8 cellular contexts compared by ENCODE assay signal in the genomic region with DNA sequence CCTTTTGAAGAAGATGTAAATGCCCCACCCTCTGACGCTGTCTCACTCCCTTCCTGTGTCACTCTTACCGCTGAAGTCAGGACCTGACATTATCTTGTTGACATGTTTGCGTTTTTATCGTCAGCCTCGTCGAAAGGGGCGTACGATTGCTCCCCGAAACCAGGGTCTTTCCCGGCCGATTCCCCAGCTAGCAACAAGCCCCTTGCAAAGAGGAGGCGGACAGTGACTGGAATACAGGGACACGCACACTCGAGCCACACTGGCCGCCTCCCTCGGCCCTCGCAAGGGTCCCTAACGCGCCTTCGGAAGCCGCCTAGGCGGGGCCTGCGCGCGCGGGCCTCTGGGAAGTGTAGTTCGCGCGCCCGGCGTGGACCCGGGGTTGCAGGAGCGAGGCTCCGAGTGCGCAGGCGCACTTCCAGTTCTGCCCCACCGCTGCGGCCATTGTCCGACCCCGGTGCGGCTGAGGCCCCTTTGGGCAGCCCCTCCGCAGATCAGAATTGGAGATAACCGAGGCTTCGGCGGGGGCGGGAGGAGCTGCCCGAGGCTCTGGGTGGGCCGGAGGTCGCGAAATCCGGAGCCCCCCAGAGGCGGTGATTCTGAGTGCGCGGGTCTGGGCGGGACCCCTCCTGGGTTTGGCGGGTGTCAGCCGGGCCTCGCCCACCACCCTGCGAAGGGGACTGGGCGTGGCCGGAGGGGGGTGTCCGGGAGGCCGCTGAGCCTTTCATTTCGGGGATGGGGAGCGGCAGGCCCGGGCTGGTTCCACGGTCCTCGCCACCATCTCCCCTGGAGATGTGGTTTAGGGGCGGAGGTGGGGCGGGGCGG. TPM values are rescaled to one million over a fixed set of nuclear protein-coding genes. Genes with fewer than 3 reads are reported as not detected.
DNase-seq lines count a peak whose midpoint lies in the region; ATAC-seq and TF ChIP-seq lines count a peak whose summit lies in the region.

A gene (plus strand): TSS at position 412 of the 822 bp plus-strand sequence. CDS start 502 bp downstream, outside the sequence.

- peaks cover 4% of the 10 kb centered on the region; the same call in 1 of the 2 replicates for H3K9me1 ChIP-seq in IMR-90 (ENCODE audit: insufficient read depth, low read length)

- H3K36me3 ChIP-seq in IMR-90 (ENCODE audit: control insufficient read depth, insufficient read depth, low read length) = peaks cover 12% of the 10 kb centered on the region
- peaks cover 6% of the 10 kb centered on the region; the same call in 1 of the 2 replicates for H3K36me3 ChIP-seq in PC-3 (ENCODE audit: low read depth, low read length)
- peaks cover 0 to 26% (median 10%) of the 10 kb centered on the region in 4 donors for H3K36me3 ChIP-seq in esophagus muscularis mucosa

- peak within 1 kb of the TSS; percentile 57; the same call in 1 of the 2 replicates for H3K56ac ChIP-seq in IMR-90 (ENCODE audit: extremely low read depth, insufficient read depth, low read length)

- peak within 1 kb of the TSS; percentile 52 for H2BK5ac ChIP-seq in IMR-90 (ENCODE audit: low read depth, low read length, poor library complexity, severe bottlenecking)

- TF ChIP-seq POLR2A in IMR-90 (IDR thresholded peaks at IDR 0.05; ENCODE audit: low read depth, low read length) = no peak
- no peak for TF ChIP-seq POLR2A in esophagus muscularis mucosa (IDR thresholded peaks at IDR 0.05; ENCODE audit: low read depth)

- peak within 1 kb of the TSS; percentile 95 for H2AK9ac ChIP-seq in IMR-90 (replicated peaks; ENCODE audit: low read depth, low read length, poor library complexity)

- H3K36me3 Mint-ChIP-seq in activated T-cell treated with anti-CD3 and anti-CD28 coated beads, Interleukin-2, amount 50 U/mL, for 24 hours (ENCODE audit: low read depth) = peaks cover 61% of the 10 kb centered on the region

- peak within 1 kb of the TSS; percentile 64; the same call in 1 of the 2 replicates for H2AK5ac ChIP-seq in IMR-90 (ENCODE audit: low read depth, low read length)

- H3K9ac ChIP-seq in IMR-90 (ENCODE audit: low read depth, low read length) (peak within 1 kb of the TSS; percentile 84), PC-3 (ENCODE audit: low read length) (peak within 1 kb of the TSS; percentile 78)

- no peak for TF ChIP-seq EP300 in esophagus muscularis mucosa (IDR thresholded peaks at IDR 0.05)

- H3F3A ChIP-seq in PC-3 (ENCODE audit: low read length, unreplicated experiment) = no peaks in the 10 kb centered on the region

- peak within 1 kb of the TSS; percentile 69; the same call in 1 of the 3 replicates for H2BK15ac ChIP-seq in IMR-90 (ENCODE audit: low read depth, low read length)

- H4K5ac ChIP-seq in IMR-90 (ENCODE audit: low read depth, low read length) = peak within 1 kb of the TSS; percentile 91

- H3K27ac ChIP-seq in IMR-90 (ENCODE audit: insufficient read depth, low read length) = peak within 1 kb of the TSS; percentile 70
- no peak within 1 kb of the TSS for H3K27ac ChIP-seq in PC-3 (ENCODE audit: low read length)
- H3K27ac ChIP-seq in esophagus muscularis mucosa (replicated peaks in 1 of 4) = peak within 1 kb of the TSS; percentile 76 to 84 (median 82)

- H3K9me3 ChIP-seq in IMR-90 (ENCODE audit: control insufficient read depth, insufficient read depth, low read length) (peaks cover 6% of the 10 kb centered on the region), PC-3 (ENCODE audit: low read length) (no peaks in the 10 kb centered on the region), esophagus muscularis mucosa (no peaks in the 10 kb centered on the region)

- H2BK120ac ChIP-seq in IMR-90 (ENCODE audit: low read depth, low read length) = peak within 1 kb of the TSS; percentile 73

- H4K20me1 ChIP-seq in IMR-90 (ENCODE audit: insufficient read depth, low read length) (no peaks in the 10 kb centered on the region), PC-3 (ENCODE audit: low read length) (no peaks in the 10 kb centered on the region)

- H4K91ac ChIP-seq in IMR-90 (ENCODE audit: insufficient read depth, low read depth, low read length) = peak within 1 kb of the TSS; percentile 88

- ATAC-seq in GM21528 (IDR thresholded peaks at IDR 0.05; ENCODE audit: low FRiP score, unreplicated experiment) = peak; percentile 87
- peak; percentile 98 for ATAC-seq in IMR-90 (ENCODE audit: low read depth)
- ATAC-seq in PC-3 = peak; percentile 98

- CTCF ChIA-PET in IMR-90 (lab: Yijun Ruan, JAX) = no interaction called here
- CTCF ChIA-PET in PC-3 (lab: Charles Lee) = no interaction called here

- H3K4me3 ChIP-seq in IMR-90 (ENCODE audit: insufficient read depth, low read depth, low read length) = peak within 1 kb of the TSS; percentile 55
- peak within 1 kb of the TSS; percentile 87 for H3K4me3 ChIP-seq in PC-3 (ENCODE audit: low read length)
- peak within 1 kb of the TSS; percentile 82 to 100 (median 97) for H3K4me3 ChIP-seq in esophagus muscularis mucosa

- H3K4me2 ChIP-seq in IMR-90 (ENCODE audit: low read depth, low read length) (peak within 1 kb of the TSS; percentile 88), PC-3 (ENCODE audit: low read length) (peak within 1 kb of the TSS; percentile 83)

- no peaks in the 10 kb centered on the region for H3K9me3 Mint-ChIP-seq in activated T-cell treated with anti-CD3 and anti-CD28 coated beads, Interleukin-2, amount 50 U/mL, for 24 hours

- no peak within 1 kb of the TSS for H2BK20ac ChIP-seq in IMR-90 (ENCODE audit: low read depth, low read length)

- TF ChIP-seq CTCF in IMR-90 (conservative IDR thresholded peaks at IDR 0.05; ENCODE audit: low read depth, low read length) (no peak), PC-3 (conservative IDR thresholded peaks at IDR 0.05; ENCODE audit: low read depth, low read length) (no peak), esophagus muscularis mucosa (IDR thresholded peaks at IDR 0.05) (no peak)

- peak within 1 kb of the TSS; percentile 29 for H3K18ac ChIP-seq in IMR-90 (ENCODE audit: low read depth, low read length)

- DNase-seq in DMS 273 (lab: John Stamatoyannopoulos, UW; ENCODE audit: unreplicated experiment) (peak; percentile 97), IMR-90 (peak; percentile 78), PC-3 (peak; percentile 79), esophagus muscularis mucosa (ENCODE audit: extremely low spot score) (peak; percentile 92), myocyte (ENCODE audit: low read depth) (peak; percentile 89)
- peak; percentile 90 for DNase-seq in activated T-cell treated with anti-CD3 and anti-CD28 coated beads, Interleukin-2, amount 50 U/mL, for 24 hours
- peak; percentile 58 to 81 for DNase-seq in stimulated activated CD8-positive, alpha-beta memory T cell treated with anti-CD3 and anti-CD28 coated beads, Interleukin-7, amount 100 ng/mL, for 4 hours (ENCODE audit: low read depth in 2 of 2)

- peak within 1 kb of the TSS; percentile 86 for H3K4ac ChIP-seq in IMR-90 (ENCODE audit: low read depth, low read length)

- BruUV-seq in IMR-90 (replicated peaks; lab: Mats Ljungman, UMichigan) (no TSS peak), PC-3 (replicated peaks; lab: Mats Ljungman, UMichigan) (no TSS peak)

- peak within 1 kb of the TSS; percentile 100 for H3K27ac Mint-ChIP-seq in activated T-cell treated with anti-CD3 and anti-CD28 coated beads, Interleukin-2, amount 50 U/mL, for 24 hours

- 5% methylated on average over 29 of the region's 71 CpGs; no CpG with 5 or more reads in 1 of the 2 experiments for WGBS in IMR-90 (ENCODE audit: extremely low coverage in 2 of 2, insufficient read length in 1 of 2), 2 experiments
- 5% methylated on average over 14 of the region's 71 CpGs for WGBS in esophagus muscularis mucosa

- POLR2A ChIA-PET in IMR-90 (lab: Charles Lee; ENCODE audit: unreplicated experiment) = no interaction called here
- POLR2A ChIA-PET in PC-3 (lab: Charles Lee; ENCODE audit: unreplicated experiment) = interaction anchor here (0.7 kb wide), 1 partner anchor 62 kb away, joined by 5 read pairs; no protein-coding TSS in a partner anchor

- no peaks in the 10 kb centered on the region for H3K27me3 Mint-ChIP-seq in activated T-cell treated with anti-CD3 and anti-CD28 coated beads, Interleukin-2, amount 50 U/mL, for 24 hours

- H3K79me1 ChIP-seq in IMR-90 (ENCODE audit: low read depth in 1 of 2, low read length in 2 of 2) = peaks cover 23 to 30% of the 10 kb centered on the region in 2 experiments

- H3K4me1 Mint-ChIP-seq in activated T-cell treated with anti-CD3 and anti-CD28 coated beads, Interleukin-2, amount 50 U/mL, for 24 hours (ENCODE audit: low read depth) = peaks cover 20% of the 10 kb centered on the region

- dilution Hi-C loops in IMR-90 (cut with HindIII; ENCODE audit: low sequenced_read_pairs, unreplicated experiment) = no loop called here

- H2AFZ ChIP-seq in IMR-90 (replicated peaks; ENCODE audit: low read length, poor library complexity) = peak within 1 kb of the TSS; percentile 100
- H2AFZ ChIP-seq in PC-3 (ENCODE audit: low read length) = peak within 1 kb of the TSS; percentile 97

- intact Hi-C loops in IMR-90 (cut with micrococcal nuclease) = loop anchor here (10.0 kb wide), 1 partner anchor 166 kb away; no protein-coding TSS in a partner anchor
- intact Hi-C loops in PC-3 (cut with micrococcal nuclease) = no loop called here
- intact Hi-C loops in esophagus muscularis mucosa (cut with DNase I) = loop anchor here (10.0 kb wide), 1 partner anchor 306 kb away; a partner anchor contains a TSS

- H3K4me3 Mint-ChIP-seq in activated T-cell treated with anti-CD3 and anti-CD28 coated beads, Interleukin-2, amount 50 U/mL, for 24 hours = peak within 1 kb of the TSS; percentile 89

- H3K9me2 ChIP-seq in PC-3 (replicated peaks; ENCODE audit: low read length) = no peaks in the 10 kb centered on the region

- in situ Hi-C loops in IMR-90 (cut with MboI; ENCODE audit: low sequenced_read_pairs) = loop anchor here (10.0 kb wide), 1 partner anchor 56 kb away; no protein-coding TSS in a partner anchor

- TF ChIP-seq RAD21 in IMR-90 (IDR thresholded peaks at IDR 0.05; ENCODE audit: low read length) = no peak

- peak within 1 kb of the TSS; percentile 98 for H3K14ac ChIP-seq in IMR-90 (replicated peaks; ENCODE audit: low read depth, low read length)

- H3K27me3 ChIP-seq in IMR-90 (ENCODE audit: control insufficient read depth, insufficient read depth, low read length) (no peaks in the 10 kb centered on the region), PC-3 (ENCODE audit: low read length) (no peaks in the 10 kb centered on the region), esophagus muscularis mucosa (no peaks in the 10 kb centered on the region)

- peak within 1 kb of the TSS; percentile 91 to 98 for H4K8ac ChIP-seq in IMR-90 (ENCODE audit: low read depth in 2 of 2, low read length in 2 of 2)

- peaks cover 9% of the 10 kb centered on the region; the same call in 1 of the 2 replicates for H3K79me2 ChIP-seq in PC-3 (ENCODE audit: low read length)

- H3K4me1 ChIP-seq in IMR-90 (ENCODE audit: control insufficient read depth, insufficient read depth, low read length) = peaks cover 3% of the 10 kb centered on the region; the same call in 1 of the 2 replicates
- H3K4me1 ChIP-seq in PC-3 (ENCODE audit: insufficient read depth, low read length) = no peaks in the 10 kb centered on the region
- H3K4me1 ChIP-seq in esophagus muscularis mucosa = peaks cover 7 to 12% (median 9%) of the 10 kb centered on the region in 4 donors

- H3K23ac ChIP-seq in IMR-90 (ENCODE audit: low read depth, low read length) = peak within 1 kb of the TSS; percentile 98

RNA-seq across cellular contexts. Expression of the gene that starts here (rescaled TPM):
- total RNA-seq in IMR-90 (2012; rRNA removed) = 17.2 and 22.6 TPM in 2 replicates
- polyA plus RNA-seq in IMR-90 (2012; rRNA removed) = 7.3 and 7.6 TPM in 2 replicates
- polyA plus RNA-seq in IMR-90 (2012; cell fraction: cytosol; rRNA removed) = 4.1 and 5.4 TPM in 2 replicates
- 7.8 and 22.5 TPM in 2 replicates for polyA plus RNA-seq in IMR-90 (2012; cell fraction: nucleus; rRNA removed; ENCODE audit: low replicate concordance)
- total RNA-seq in PC-3 (2014; rRNA removed) = 13.1 and 18.9 TPM in 2 replicates
- total RNA-seq in esophagus muscularis mucosa = 10 to 100 TPM; 27.8 to 31.0 (median 29.5) TPM
- 28.3 and 33.2 TPM in 2 replicates for total RNA-seq in myocyte
- 15.7 TPM for polyA plus RNA-seq in myocyte (2012)
